15 cellular contexts compared by ENCODE assay signal in genomic region chr18:52869942-52870907, GRCh38.
A peak's percentile ranks its signal among the peaks of the same experiment; 100 is the strongest.
DNase-seq lines count a peak whose midpoint lies in the region; ATAC-seq and TF ChIP-seq lines count a peak whose summit lies in the region.
"Had no signal": no experiment of that assay in that cellular context is flagged by ENCODE, and none has a peak within 500 bp of the region (broad histone marks: within the 10 kb centered on the region; RNA-seq: fewer than 3 reads in every experiment).

No MANE protein-coding gene starts in this region.

- H3K4me3 ChIP-seq in LNCaP clone FGC (ENCODE audit: low read depth, low read length) = no peak overlapping the region
- H3K4me3 ChIP-seq: colonic mucosa, SK-N-MC had no signal

- no peaks in the 10 kb centered on the region for H3K36me3 Mint-ChIP-seq in central memory CD8-positive, alpha-beta T cell (ENCODE audit: insufficient read depth)
- no peaks in the 10 kb centered on the region for H3K36me3 Mint-ChIP-seq in nephron progenitor cell (ENCODE audit: low read depth)
- H3K36me3 Mint-ChIP-seq: CD14-positive monocyte had no signal

- ATAC-seq in central memory CD8-positive, alpha-beta T cell (replicated peaks; ENCODE audit: extremely low read depth, poor library complexity, severe bottlenecking) = peak; percentile 28
- ATAC-seq in HG03378 (IDR thresholded peaks at IDR 0.05; ENCODE audit: unreplicated experiment) = no peak
- ATAC-seq: activated CD8-positive, alpha-beta T cell treated with anti-CD3 and anti-CD28 coated beads for 36 hours had no signal

- H3K9me3 Mint-ChIP-seq in central memory CD8-positive, alpha-beta T cell = peaks cover 13% of the 10 kb centered on the region
- H3K9me3 Mint-ChIP-seq in nephron progenitor cell = peaks cover 8% of the 10 kb centered on the region

- no peak overlapping the region for H3K27ac Mint-ChIP-seq in central memory CD8-positive, alpha-beta T cell (ENCODE audit: low read depth)
- H3K27ac Mint-ChIP-seq in nephron progenitor cell = no peak overlapping the region
- H3K27ac Mint-ChIP-seq: activated CD8-positive, alpha-beta T cell treated with anti-CD3 and anti-CD28 coated beads for 36 hours; activated T-helper 2 cell treated with anti-CD3 and anti-CD28 coated beads, Interferon-gamma antibody, Interleukin-2, Interleukin-4, amounts not matched to agents 10 μg/mL and 5 μg/mL and 100 μg/mL, durations not matched to agents 14 hours and 24 hours and 36 hours had no signal

- H3K27me3 Mint-ChIP-seq in central memory CD8-positive, alpha-beta T cell = no peaks in the 10 kb centered on the region
- no peaks in the 10 kb centered on the region for H3K27me3 Mint-ChIP-seq in nephron progenitor cell (ENCODE audit: low read depth, poor library complexity)
- H3K27me3 Mint-ChIP-seq: activated CD8-positive, alpha-beta T cell treated with anti-CD3 and anti-CD28 coated beads for 36 hours had no signal

- H3K4me3 Mint-ChIP-seq in central memory CD8-positive, alpha-beta T cell = no peak overlapping the region
- H3K4me3 Mint-ChIP-seq in nephron progenitor cell = no peak overlapping the region
- H3K4me3 Mint-ChIP-seq: activated CD8-positive, alpha-beta T cell treated with anti-CD3 and anti-CD28 coated beads for 36 hours; CD14-positive monocyte had no signal

- no peaks in the 10 kb centered on the region for H3K4me1 Mint-ChIP-seq in central memory CD8-positive, alpha-beta T cell
- no peaks in the 10 kb centered on the region for H3K4me1 Mint-ChIP-seq in nephron progenitor cell
- H3K4me1 Mint-ChIP-seq: CD14-positive monocyte had no signal

- DNase-seq in ELF-1 (ENCODE audit: low read depth, low spot score) = peak; percentile 29
- DNase-seq in LNCaP clone FGC (ENCODE audit: low read depth) = no peak
- no peak for DNase-seq in central memory CD8-positive, alpha-beta T cell (ENCODE audit: low spot score in 2 of 2)
- DNase-seq in nephron progenitor cell = peak; percentile 5
- DNase-seq in CD1c-positive myeloid dendritic cell (ENCODE audit: extremely low spot score) = no peak
- DNase-seq in GM03348 (ENCODE audit: low spot score) = no peak
- DNase-seq in cerebellar cortex (ENCODE audit: low spot score) = no peak
- DNase-seq: activated CD8-positive, alpha-beta T cell treated with anti-CD3 and anti-CD28 coated beads for 36 hours; colonic mucosa; EL; NCI-H2029 treated with DMSO at 0.1 percent for 48 hours had no signal

- 0 out of 2 replicates have a peak, but pooled peaks have one; percentile 3 for TF ChIP-seq CTCF in LNCaP clone FGC (IDR thresholded peaks at IDR 0.05; ENCODE audit: control insufficient read depth, extremely low read depth, insufficient read depth)
- peak; percentile 16 for TF ChIP-seq CTCF in nephron progenitor cell (IDR thresholded peaks at IDR 0.05)

Comparison
In these comparisons a context has a peak if more than half of its experiments do, and no peak if none do; other contexts are left out.
1. DNase-seq: peak in ELF-1 (single experiment) and nephron progenitor cell (single experiment); none in LNCaP clone FGC (single experiment), central memory CD8-positive, alpha-beta T cell (0 of 2), CD1c-positive myeloid dendritic cell (single experiment), GM03348 (single experiment) and cerebellar cortex (single experiment).